ENCODE assay signal across 8 cellular contexts in genomic region chr15:64162478-64162868, GRCh38. TPM values are rescaled to one million over a fixed set of nuclear protein-coding genes. Genes with fewer than 3 reads are reported as not detected.
DNase-seq lines count a peak whose midpoint lies in the region; ATAC-seq and TF ChIP-seq lines count a peak whose summit lies in the region.

No MANE protein-coding gene starts in this region.

- no peaks in the 10 kb centered on the region for H3K27me3 Mint-ChIP-seq in activated CD4-positive, alpha-beta memory T cell treated with anti-CD3 and anti-CD28 coated beads, Interleukin-2, amount 10 ng/mL, durations not matched to agents 7 days and 5 days

- intact Hi-C loops in left ventricle myocardium inferior (cut with micrococcal nuclease) = no loop called here

- H3K4me3 Mint-ChIP-seq in activated CD4-positive, alpha-beta memory T cell treated with anti-CD3 and anti-CD28 coated beads, Interleukin-2, amount 10 ng/mL, durations not matched to agents 7 days and 5 days = peak overlapping the region; percentile 83

- H3K4me2 ChIP-seq in skeletal muscle satellite cell (ENCODE audit: low read length) = peak overlapping the region; percentile 95

- peak overlapping the region; percentile 94 for H3K9ac ChIP-seq in skeletal muscle satellite cell (ENCODE audit: low read depth, low read length)

- no peak for TF ChIP-seq CTCF in left ventricle myocardium inferior (IDR thresholded peaks at IDR 0.05; ENCODE audit: borderline replicate concordance)

- H3K27me3 ChIP-seq in left ventricle myocardium inferior (ENCODE audit: low read depth) = no peaks in the 10 kb centered on the region
- no peaks in the 10 kb centered on the region for H3K27me3 ChIP-seq in skeletal muscle satellite cell (ENCODE audit: control insufficient read depth, insufficient read depth, low read length)

- H3K36me3 Mint-ChIP-seq in activated CD4-positive, alpha-beta memory T cell treated with anti-CD3 and anti-CD28 coated beads, Interleukin-2, amount 10 ng/mL, durations not matched to agents 7 days and 5 days (ENCODE audit: low read depth) = peaks cover 35% of the 10 kb centered on the region

- POLR2A ChIA-PET in activated CD4-positive, alpha-beta memory T cell treated with anti-CD3 and anti-CD28 coated beads, Interleukin-2, amount 10 ng/mL, durations not matched to agents 7 days and 5 days (lab: Charles Lee) = interaction anchor here (0.9 to 5.1 kb wide), 18 partner anchors 10 to 1142 kb away, joined by 3 to 72 read pairs (median 6); partner anchors contain the start of genes CIAO2A, RNU5B-1, SNX1 and SNX22

- CTCF ChIA-PET in activated CD4-positive, alpha-beta memory T cell treated with anti-CD3 and anti-CD28 coated beads, Interleukin-2, amount 10 ng/mL, durations not matched to agents 7 days and 5 days (lab: Charles Lee) = interaction anchor here (0.7 to 3.3 kb wide), 3 partner anchors 9 to 26 kb away, joined by 3 to 36 read pairs (median 3); no protein-coding TSS in a partner anchor

- DNase-seq in activated CD4-positive, alpha-beta memory T cell treated with anti-CD3 and anti-CD28 coated beads, Interleukin-2, amount 10 ng/mL, durations not matched to agents 7 days and 5 days = no peak
- no peak for DNase-seq in left ventricle myocardium inferior
- no peak for DNase-seq in NCI-H748 treated with DMSO at 0.1 percent for 48 hours (lab: John Stamatoyannopoulos, UW)
- no peak for DNase-seq in NCI-H345 treated with DMSO at 0.1 percent for 48 hours (lab: John Stamatoyannopoulos, UW; ENCODE audit: unreplicated experiment)
- no peak for DNase-seq in midbrain (lab: John Stamatoyannopoulos, UW)

- H3K4me1 ChIP-seq in left ventricle myocardium inferior (peaks cover 63% of the 10 kb centered on the region), skeletal muscle satellite cell (ENCODE audit: control insufficient read depth, insufficient read depth, low read length) (peaks cover 30% of the 10 kb centered on the region)

- H3K4me1 Mint-ChIP-seq in activated CD4-positive, alpha-beta memory T cell treated with anti-CD3 and anti-CD28 coated beads, Interleukin-2, amount 10 ng/mL, durations not matched to agents 7 days and 5 days = peaks cover 61% of the 10 kb centered on the region

- H3K9me3 ChIP-seq in left ventricle myocardium inferior (replicated peaks) (no peaks in the 10 kb centered on the region), skeletal muscle satellite cell (replicated peaks; ENCODE audit: low read length) (no peaks in the 10 kb centered on the region)

- peak overlapping the region; percentile 89 for H3K4me3 ChIP-seq in left ventricle myocardium inferior
- peak overlapping the region; percentile 99 for H3K4me3 ChIP-seq in skeletal muscle satellite cell (ENCODE audit: low read length)

- peaks cover 45% of the 10 kb centered on the region for H3K36me3 ChIP-seq in left ventricle myocardium inferior
- H3K36me3 ChIP-seq in skeletal muscle satellite cell (ENCODE audit: insufficient read depth, low read length) = peaks cover 30% of the 10 kb centered on the region

- ATAC-seq in GM18873 (IDR thresholded peaks at IDR 0.05; ENCODE audit: low FRiP score, unreplicated experiment) = peak; percentile 12
- peak; percentile 25 for ATAC-seq in HG02973 (IDR thresholded peaks at IDR 0.05; ENCODE audit: unreplicated experiment)

- H3K27ac ChIP-seq in left ventricle myocardium inferior (replicated peaks) = peak overlapping the region; percentile 94

- H3K27ac Mint-ChIP-seq in activated CD4-positive, alpha-beta memory T cell treated with anti-CD3 and anti-CD28 coated beads, Interleukin-2, amount 10 ng/mL, durations not matched to agents 7 days and 5 days = peak overlapping the region; percentile 87

- H3K9me3 Mint-ChIP-seq in activated CD4-positive, alpha-beta memory T cell treated with anti-CD3 and anti-CD28 coated beads, Interleukin-2, amount 10 ng/mL, durations not matched to agents 7 days and 5 days = no peaks in the 10 kb centered on the region

RNA-seq across cellular contexts. Expression of gene PPIB, which starts 0.3 kb away (rescaled TPM):
- total RNA-seq in activated CD4-positive, alpha-beta memory T cell treated with anti-CD3 and anti-CD28 coated beads, Interleukin-2, amount 10 ng/mL, durations not matched to agents 7 days and 5 days = 100 to 1,000 TPM; 392 to 410 TPM
- 102 TPM for total RNA-seq in left ventricle myocardium inferior
- total RNA-seq in skeletal muscle satellite cell (2012; rRNA removed) = 995 TPM in 2 replicates

RNA-seq across cellular contexts. Expression of gene SNX22, which starts 10.9 kb away (rescaled TPM):
- total RNA-seq in activated CD4-positive, alpha-beta memory T cell treated with anti-CD3 and anti-CD28 coated beads, Interleukin-2, amount 10 ng/mL, durations not matched to agents 7 days and 5 days = under 1 TPM; 0.55 to 0.68 TPM
- total RNA-seq in left ventricle myocardium inferior = 2.0 TPM
- total RNA-seq in skeletal muscle satellite cell (2012; rRNA removed) = 0.22 and 0.25 TPM in 2 replicates
